Comparison of ENCODE assay signal across 17 cellular contexts in the genomic region with DNA sequence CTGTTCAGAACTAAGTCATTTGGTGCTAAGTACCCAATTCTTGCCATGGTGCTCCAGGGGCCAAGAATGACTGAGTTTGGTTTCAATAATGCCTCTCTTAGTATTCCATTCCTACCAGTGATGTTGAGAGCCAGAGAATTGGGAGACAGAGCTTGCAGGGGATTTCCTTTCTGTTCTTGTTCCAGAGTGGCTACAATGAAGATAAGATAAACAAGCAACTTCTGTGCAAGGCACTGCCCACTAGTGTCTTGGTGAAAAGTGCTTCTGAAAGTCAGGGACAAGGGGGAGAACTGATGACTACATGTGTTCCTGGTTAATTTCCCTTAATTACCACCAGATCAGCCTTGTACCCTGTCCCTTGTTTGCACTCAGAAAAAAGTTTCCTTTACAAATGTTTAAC.
DNase-seq lines count a peak whose midpoint lies in the region; TF ChIP-seq lines count a peak whose summit lies in the region.
"Had no signal": no experiment of that assay in that cellular context is flagged by ENCODE, and none has a peak within 500 bp of the region (broad histone marks: within the 10 kb centered on the region; RNA-seq: fewer than 3 reads in every experiment).

No MANE protein-coding gene starts in this region.

- peaks cover 20% of the 10 kb centered on the region for H3K4me1 ChIP-seq in hepatocyte (ENCODE audit: insufficient read depth)
- H3K4me1 ChIP-seq in testis, result no peaks in the 10 kb centered on the region
- H3K4me1 ChIP-seq: colonic mucosa had no signal

- TF ChIP-seq POLR2A in testis (IDR thresholded peaks at IDR 0.05), result no peak

- H3K9me3 ChIP-seq in hepatocyte (ENCODE audit: low read depth) (no peaks in the 10 kb centered on the region), testis (no peaks in the 10 kb centered on the region)
- H3K9me3 ChIP-seq: colonic mucosa, left ventricle myocardium inferior, vagina had no signal

- H3K27me3 ChIP-seq in hepatocyte, result no peaks in the 10 kb centered on the region
- no peaks in the 10 kb centered on the region for H3K27me3 ChIP-seq in testis
- H3K27me3 ChIP-seq: colonic mucosa, vagina had no signal

- H3K4me3 ChIP-seq in hepatocyte (no peak overlapping the region), testis (no peak overlapping the region)
- H3K4me3 ChIP-seq: colonic mucosa, left ventricle myocardium inferior, vagina had no signal

- intact Hi-C loops in testis (cut with DNase I; ENCODE audit: low total_unique reads), result no loop called here

- no peaks in the 10 kb centered on the region for H3K9me2 ChIP-seq in hepatocyte (replicated peaks; ENCODE audit: insufficient read depth)

- H3K27ac ChIP-seq in hepatocyte (peak overlapping the region; percentile 73), testis (no peak overlapping the region)
- H3K27ac ChIP-seq: colonic mucosa, left ventricle myocardium inferior, vagina had no signal

- no peaks in the 10 kb centered on the region for H3K36me3 ChIP-seq in hepatocyte (replicated peaks; ENCODE audit: insufficient read depth, low read depth)
- H3K36me3 ChIP-seq in testis (ENCODE audit: low read depth, missing control alignments), result no peaks in the 10 kb centered on the region
- H3K36me3 ChIP-seq: colonic mucosa, left ventricle myocardium inferior, vagina had no signal

- TF ChIP-seq CTCF in hepatocyte (IDR thresholded peaks at IDR 0.05; ENCODE audit: poor library complexity) (no peak), testis (IDR thresholded peaks at IDR 0.05) (peak in 1 of 3 experiments; percentile 11)

- peak overlapping the region; percentile 62 for H3K4me2 ChIP-seq in hepatocyte

- no peak overlapping the region for H2AFZ ChIP-seq in hepatocyte

- DNase-seq in NCI-H345 (lab: John Stamatoyannopoulos, UW) (peak; percentile 71), NCI-H345 treated with DMSO at 0.1 percent for 48 hours (lab: John Stamatoyannopoulos, UW; ENCODE audit: unreplicated experiment) (no peak), OCI-M1 (lab: John Stamatoyannopoulos, UW) (peak; percentile 53), hepatocyte (ENCODE audit: low spot score) (peak; percentile 38), testis (peak; percentile 71), NCI-H526 (lab: John Stamatoyannopoulos, UW) (no peak), cerebellum (ENCODE audit: low spot score) (no peak), Kasumi-1 (lab: John Stamatoyannopoulos, UW) (no peak)
- DNase-seq: activated CD4-positive, alpha-beta T cell treated with anti-CD3 and anti-CD28 coated beads, Interleukin-2, amount 10 ng/mL, durations not matched to agents 7 days and 5 days; activated T-cell treated with anti-CD3 and anti-CD28 coated beads, Interleukin-2, amount 50 U/mL, for 1 hour; colonic mucosa; hippocampal formation; KBM-7; left ventricle myocardium inferior; nephron progenitor cell; stimulated activated naive CD4-positive, alpha-beta T cell treated with Interleukin-2 at 50 U/mL for 16 hours had no signal

- no peaks in the 10 kb centered on the region for H3K79me2 ChIP-seq in hepatocyte

- no peaks in the 10 kb centered on the region for H4K20me1 ChIP-seq in hepatocyte (ENCODE audit: insufficient read depth, poor library complexity, severe bottlenecking)

Comparison
In these comparisons a context has a peak if more than half of its experiments do, and no peak if none do; other contexts are left out.
1. DNase-seq: peak in NCI-H345 (single experiment), OCI-M1 (single experiment), hepatocyte (single experiment) and testis (single experiment); none in NCI-H345 treated with DMSO at 0.1 percent for 48 hours (single experiment), NCI-H526 (0 of 2), cerebellum (single experiment) and Kasumi-1 (0 of 2).